ENCODE assay signal across 1 cellular context in genomic region chr5:126794157-126794828, GRCh38.
TF ChIP-seq lines count a peak whose summit lies in the region.

No MANE protein-coding gene starts in this region.

TF ChIP-seq in GM23338, 12 proteins besides CTCF, POLR2A, EP300 and RAD21 (continued from another document):
- no peak for TF ChIP-seq ZNF462 (CRISPR knock-in tag; IDR thresholded peaks at IDR 0.05)
- no peak for TF ChIP-seq POLR2AphosphoS5 (IDR thresholded peaks at IDR 0.05; ENCODE audit: low read depth)
